In genomic region chr13:100098445-100099116, GRCh38 we compare ENCODE assay signal across 1 cellular context.
A peak's percentile ranks its signal among the peaks of the same experiment; 100 is the strongest.
TF ChIP-seq lines count a peak whose summit lies in the region.

No MANE protein-coding gene starts in this region.

TF ChIP-seq in HEK293, 187 proteins besides CTCF, POLR2A, EP300 and RAD21 (continued from another document):
- TF ChIP-seq ZNF791 (tag by site-specific recombination; IDR thresholded peaks at IDR 0.05) (no peak), ZBTB20 (tag by site-specific recombination; IDR thresholded peaks at IDR 0.05) (peak; percentile 25; the same call in 1 of the 2 replicates), BCL6B (tag by site-specific recombination; IDR thresholded peaks at IDR 0.05) (peak; percentile 88), ZNF132 (tag by site-specific recombination; IDR thresholded peaks at IDR 0.05; ENCODE audit: borderline replicate concordance) (0 out of 2 replicates have a peak, but pooled peaks have one; percentile 65), ZNF202 (tag by site-specific recombination; IDR thresholded peaks at IDR 0.05; ENCODE audit: borderline replicate concordance) (peak; percentile 47; the same call in 1 of the 2 replicates), ZBTB17 (tag by site-specific recombination; IDR thresholded peaks at IDR 0.05) (peak; percentile 95), ZNF341 (tag by site-specific recombination; IDR thresholded peaks at IDR 0.05; ENCODE audit: low read depth) (peak; percentile 37; the same call in 1 of the 2 replicates), ZNF660 (tag by site-specific recombination; IDR thresholded peaks at IDR 0.05) (peak; percentile 73; the same call in 1 of the 2 replicates), IKZF3 (tag by site-specific recombination; IDR thresholded peaks at IDR 0.05) (peak; percentile 44; the same call in 1 of the 2 replicates), OSR2 (tag by site-specific recombination; IDR thresholded peaks at IDR 0.05) (0 out of 2 replicates have a peak, but pooled peaks have one; percentile 74), ZNF629 (tag by site-specific recombination; IDR thresholded peaks at IDR 0.05) (peak; percentile 70), ZBTB6 (tag by site-specific recombination; IDR thresholded peaks at IDR 0.05) (peak; percentile 94), KLF10 (tag by site-specific recombination; IDR thresholded peaks at IDR 0.05) (no peak), KLF9 (tag by site-specific recombination; IDR thresholded peaks at IDR 0.05; ENCODE audit: low read depth) (no peak), TCF7L2 (IDR thresholded peaks at IDR 0.05; ENCODE audit: borderline replicate concordance, low read depth, low read length) (0 out of 2 replicates have a peak, but pooled peaks have one; percentile 51), ZNF140 (tag by site-specific recombination; IDR thresholded peaks at IDR 0.05) (no peak), ZNF510 (tag by site-specific recombination; IDR thresholded peaks at IDR 0.05; ENCODE audit: insufficient replicate concordance) (no peak), ZNF623 (tag by site-specific recombination; IDR thresholded peaks at IDR 0.05) (no peak), ZNF24 (tag by site-specific recombination; IDR thresholded peaks at IDR 0.05) (peak; percentile 79; the same call in 1 of the 2 replicates), ZEB2 (tag by site-specific recombination; IDR thresholded peaks at IDR 0.05) (peak; percentile 65; the same call in 1 of the 2 replicates), ZNF548 (tag by site-specific recombination; IDR thresholded peaks at IDR 0.05) (no peak), ZNF10 (tag by site-specific recombination; IDR thresholded peaks at IDR 0.05) (peak; percentile 79; the same call in 1 of the 2 replicates), ZBTB21 (tag by site-specific recombination; IDR thresholded peaks at IDR 0.05) (peak; percentile 19; the same call in 1 of the 2 replicates)
- TF ChIP-seq, protein P1, sequence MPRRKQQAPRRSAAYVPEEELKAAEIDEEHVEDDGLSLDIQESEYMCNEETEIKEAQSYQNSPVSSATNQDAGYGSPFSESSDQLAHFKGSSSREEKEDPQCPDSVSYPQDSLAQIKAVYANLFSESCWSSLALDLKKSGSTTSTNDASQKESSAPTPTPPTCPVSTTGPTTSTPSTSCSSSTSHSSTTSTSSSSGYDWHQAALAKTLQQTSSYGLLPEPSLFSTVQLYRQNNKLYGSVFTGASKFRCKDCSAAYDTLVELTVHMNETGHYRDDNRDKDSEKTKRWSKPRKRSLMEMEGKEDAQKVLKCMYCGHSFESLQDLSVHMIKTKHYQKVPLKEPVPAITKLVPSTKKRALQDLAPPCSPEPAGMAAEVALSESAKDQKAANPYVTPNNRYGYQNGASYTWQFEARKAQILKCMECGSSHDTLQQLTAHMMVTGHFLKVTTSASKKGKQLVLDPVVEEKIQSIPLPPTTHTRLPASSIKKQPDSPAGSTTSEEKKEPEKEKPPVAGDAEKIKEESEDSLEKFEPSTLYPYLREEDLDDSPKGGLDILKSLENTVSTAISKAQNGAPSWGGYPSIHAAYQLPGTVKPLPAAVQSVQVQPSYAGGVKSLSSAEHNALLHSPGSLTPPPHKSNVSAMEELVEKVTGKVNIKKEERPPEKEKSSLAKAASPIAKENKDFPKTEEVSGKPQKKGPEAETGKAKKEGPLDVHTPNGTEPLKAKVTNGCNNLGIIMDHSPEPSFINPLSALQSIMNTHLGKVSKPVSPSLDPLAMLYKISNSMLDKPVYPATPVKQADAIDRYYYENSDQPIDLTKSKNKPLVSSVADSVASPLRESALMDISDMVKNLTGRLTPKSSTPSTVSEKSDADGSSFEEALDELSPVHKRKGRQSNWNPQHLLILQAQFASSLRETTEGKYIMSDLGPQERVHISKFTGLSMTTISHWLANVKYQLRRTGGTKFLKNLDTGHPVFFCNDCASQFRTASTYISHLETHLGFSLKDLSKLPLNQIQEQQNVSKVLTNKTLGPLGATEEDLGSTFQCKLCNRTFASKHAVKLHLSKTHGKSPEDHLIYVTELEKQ (tag by site-specific recombination; IDR thresholded peaks at IDR 0.05; ENCODE audit: borderline replicate concordance): no peak
- TF ChIP-seq, protein P2, sequence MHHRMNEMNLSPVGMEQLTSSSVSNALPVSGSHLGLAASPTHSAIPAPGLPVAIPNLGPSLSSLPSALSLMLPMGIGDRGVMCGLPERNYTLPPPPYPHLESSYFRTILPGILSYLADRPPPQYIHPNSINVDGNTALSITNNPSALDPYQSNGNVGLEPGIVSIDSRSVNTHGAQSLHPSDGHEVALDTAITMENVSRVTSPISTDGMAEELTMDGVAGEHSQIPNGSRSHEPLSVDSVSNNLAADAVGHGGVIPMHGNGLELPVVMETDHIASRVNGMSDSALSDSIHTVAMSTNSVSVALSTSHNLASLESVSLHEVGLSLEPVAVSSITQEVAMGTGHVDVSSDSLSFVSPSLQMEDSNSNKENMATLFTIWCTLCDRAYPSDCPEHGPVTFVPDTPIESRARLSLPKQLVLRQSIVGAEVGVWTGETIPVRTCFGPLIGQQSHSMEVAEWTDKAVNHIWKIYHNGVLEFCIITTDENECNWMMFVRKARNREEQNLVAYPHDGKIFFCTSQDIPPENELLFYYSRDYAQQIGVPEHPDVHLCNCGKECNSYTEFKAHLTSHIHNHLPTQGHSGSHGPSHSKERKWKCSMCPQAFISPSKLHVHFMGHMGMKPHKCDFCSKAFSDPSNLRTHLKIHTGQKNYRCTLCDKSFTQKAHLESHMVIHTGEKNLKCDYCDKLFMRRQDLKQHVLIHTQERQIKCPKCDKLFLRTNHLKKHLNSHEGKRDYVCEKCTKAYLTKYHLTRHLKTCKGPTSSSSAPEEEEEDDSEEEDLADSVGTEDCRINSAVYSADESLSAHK (tag by site-specific recombination; IDR thresholded peaks at IDR 0.05): peak; percentile 43; the same call in 1 of the 2 replicates
- TF ChIP-seq, protein P3, sequence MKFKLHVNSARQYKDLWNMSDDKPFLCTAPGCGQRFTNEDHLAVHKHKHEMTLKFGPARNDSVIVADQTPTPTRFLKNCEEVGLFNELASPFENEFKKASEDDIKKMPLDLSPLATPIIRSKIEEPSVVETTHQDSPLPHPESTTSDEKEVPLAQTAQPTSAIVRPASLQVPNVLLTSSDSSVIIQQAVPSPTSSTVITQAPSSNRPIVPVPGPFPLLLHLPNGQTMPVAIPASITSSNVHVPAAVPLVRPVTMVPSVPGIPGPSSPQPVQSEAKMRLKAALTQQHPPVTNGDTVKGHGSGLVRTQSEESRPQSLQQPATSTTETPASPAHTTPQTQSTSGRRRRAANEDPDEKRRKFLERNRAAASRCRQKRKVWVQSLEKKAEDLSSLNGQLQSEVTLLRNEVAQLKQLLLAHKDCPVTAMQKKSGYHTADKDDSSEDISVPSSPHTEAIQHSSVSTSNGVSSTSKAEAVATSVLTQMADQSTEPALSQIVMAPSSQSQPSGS (tag by site-specific recombination; IDR thresholded peaks at IDR 0.05; ENCODE audit: low read depth): peak; percentile 75
